ENCODE assay signal across 9 cellular contexts in the genomic region with DNA sequence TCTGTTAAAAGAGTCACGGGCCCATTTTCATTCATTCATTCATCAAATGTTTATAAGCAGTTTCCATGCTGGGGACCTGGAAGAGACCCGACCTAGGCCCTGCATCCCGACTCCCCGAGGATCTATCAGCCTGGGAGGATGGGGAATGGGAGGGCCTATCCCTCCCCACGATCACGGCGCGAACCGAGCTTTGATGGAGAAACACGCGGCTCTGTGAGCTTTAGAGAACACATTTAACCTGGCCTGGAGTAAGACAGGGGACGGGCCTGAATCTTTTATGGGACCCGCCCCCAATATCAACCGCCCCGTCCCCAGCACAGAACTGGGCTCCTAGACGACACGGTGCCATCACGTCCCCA. TPM values are rescaled to one million over a fixed set of nuclear protein-coding genes. Genes with fewer than 3 reads are reported as not detected.
A peak's percentile ranks its signal among the peaks of the same experiment; 100 is the strongest.
DNase-seq lines count a peak whose midpoint lies in the region; ATAC-seq, FAIRE-seq and TF ChIP-seq lines count a peak whose summit lies in the region.
"Had no signal": no experiment of that assay in that cellular context is flagged by ENCODE, and none has a peak within 500 bp of the region (broad histone marks: within the 10 kb centered on the region; RNA-seq: fewer than 3 reads in every experiment).

No MANE protein-coding gene starts in this region.

- peak overlapping the region; percentile 80 for H3K4me2 ChIP-seq in astrocyte (ENCODE audit: low read length)

- H3K4me1 Mint-ChIP-seq in activated naive CD4-positive, alpha-beta T cell treated with anti-CD3 and anti-CD28 coated beads for 36 hours (ENCODE audit: low read depth): peaks cover 18% of the 10 kb centered on the region
- H3K4me1 Mint-ChIP-seq in astrocyte (ENCODE audit: low read depth, unreplicated experiment) (peaks cover 14% of the 10 kb centered on the region), type B pancreatic cell (ENCODE audit: unreplicated experiment) (peaks cover 16% of the 10 kb centered on the region)

- H3K36me3 Mint-ChIP-seq in activated naive CD4-positive, alpha-beta T cell treated with anti-CD3 and anti-CD28 coated beads for 36 hours (ENCODE audit: low read depth): no peaks in the 10 kb centered on the region
- H3K36me3 Mint-ChIP-seq in astrocyte (ENCODE audit: low read depth, unreplicated experiment) (no peaks in the 10 kb centered on the region), type B pancreatic cell (no peaks in the 10 kb centered on the region)

- H3K4me3 ChIP-seq in astrocyte (ENCODE audit: insufficient read depth, low read depth, low read length) (peak overlapping the region; percentile 44), lower lobe of right lung (peak overlapping the region; percentile 48)

- H3K9me3 ChIP-seq in astrocyte (ENCODE audit: insufficient read depth, low read depth, low read length): no peaks in the 10 kb centered on the region
- H3K9me3 ChIP-seq in lower lobe of right lung: no peaks in the 10 kb centered on the region

- peak overlapping the region; percentile 84 for H3K4me3 Mint-ChIP-seq in activated naive CD4-positive, alpha-beta T cell treated with anti-CD3 and anti-CD28 coated beads for 36 hours
- H3K4me3 Mint-ChIP-seq in astrocyte (ENCODE audit: unreplicated experiment) (peak overlapping the region; percentile 83), type B pancreatic cell (peak overlapping the region; percentile 91)

- TF ChIP-seq POLR2A in erythroblast (IDR thresholded peaks at IDR 0.05; ENCODE audit: low read length): no peak

- no peak for ATAC-seq in lower lobe of right lung
- ATAC-seq in HG03442 (IDR thresholded peaks at IDR 0.05; ENCODE audit: unreplicated experiment): no peak
- no peak for ATAC-seq in GM18517 (IDR thresholded peaks at IDR 0.05; ENCODE audit: unreplicated experiment)

- no peaks in the 10 kb centered on the region for H3K36me3 ChIP-seq in astrocyte (ENCODE audit: insufficient read depth, low read length)
- no peaks in the 10 kb centered on the region for H3K36me3 ChIP-seq in lower lobe of right lung

- no peak for FAIRE-seq in astrocyte (lab: Jason Lieb, UNC)

- DNase-seq in activated naive CD4-positive, alpha-beta T cell treated with anti-CD3 and anti-CD28 coated beads for 36 hours: no peak
- no peak for DNase-seq in activated naive CD4-positive, alpha-beta T cell treated with anti-CD3 and anti-CD28 coated beads, Interleukin-2, amount 50 U/mL, for 16 hours
- DNase-seq in astrocyte (ENCODE audit: low read depth): no peak
- DNase-seq in lower lobe of right lung: no peak
- DNase-seq in type B pancreatic cell (ENCODE audit: extremely low spot score, unreplicated experiment): no peak
- DNase-seq in erythroblast (lab: John Stamatoyannopoulos, UW): no peak

- peak overlapping the region; percentile 76 for H2AFZ ChIP-seq in astrocyte (ENCODE audit: low read depth, low read length)

- peaks cover 30% of the 10 kb centered on the region for H4K20me1 ChIP-seq in astrocyte (ENCODE audit: insufficient read depth, low read length)

- peaks cover 2% of the 10 kb centered on the region for H3K27me3 ChIP-seq in astrocyte (ENCODE audit: insufficient read depth, low read length)
- H3K27me3 ChIP-seq in lower lobe of right lung (ENCODE audit: low read depth): no peaks in the 10 kb centered on the region

- H3K27ac ChIP-seq in astrocyte (ENCODE audit: low read depth, low read length): peak overlapping the region; percentile 7
- H3K27ac ChIP-seq in lower lobe of right lung: no peak overlapping the region

- no peaks in the 10 kb centered on the region for H3K9me3 Mint-ChIP-seq in activated naive CD4-positive, alpha-beta T cell treated with anti-CD3 and anti-CD28 coated beads for 36 hours
- H3K9me3 Mint-ChIP-seq in astrocyte (ENCODE audit: unreplicated experiment) (no peaks in the 10 kb centered on the region), type B pancreatic cell (no peaks in the 10 kb centered on the region)

- H3K9ac ChIP-seq in astrocyte (ENCODE audit: low read length): no peak overlapping the region

- TF ChIP-seq CTCF in astrocyte (IDR thresholded peaks at IDR 0.05; ENCODE audit: insufficient read depth, low read depth, low read length) (no peak), lower lobe of right lung (IDR thresholded peaks at IDR 0.05) (no peak), type B pancreatic cell (conservative IDR thresholded peaks at IDR 0.05) (no peak)

- H3K4me1 ChIP-seq in astrocyte (ENCODE audit: insufficient read depth, low read length): peaks cover 11% of the 10 kb centered on the region
- H3K4me1 ChIP-seq in lower lobe of right lung: peaks cover 30% of the 10 kb centered on the region

- peaks cover 6% of the 10 kb centered on the region for H3K27me3 Mint-ChIP-seq in activated naive CD4-positive, alpha-beta T cell treated with anti-CD3 and anti-CD28 coated beads for 36 hours (ENCODE audit: low read depth)
- peaks cover 18% of the 10 kb centered on the region for H3K27me3 Mint-ChIP-seq in astrocyte (ENCODE audit: low read depth, unreplicated experiment)
- peaks cover 27% of the 10 kb centered on the region for H3K27me3 Mint-ChIP-seq in type B pancreatic cell

- CTCF ChIA-PET in activated naive CD4-positive, alpha-beta T cell treated with anti-CD3 and anti-CD28 coated beads for 36 hours (lab: Charles Lee): interaction anchor here (0.8 to 1.3 kb wide), 3 partner anchors 24 to 261 kb away, joined by 4 to 5 read pairs (median 4); no protein-coding TSS in a partner anchor

- peak overlapping the region; percentile 68 for H3K27ac Mint-ChIP-seq in activated naive CD4-positive, alpha-beta T cell treated with anti-CD3 and anti-CD28 coated beads for 36 hours
- H3K27ac Mint-ChIP-seq in astrocyte (ENCODE audit: unreplicated experiment) (peak overlapping the region; percentile 81), type B pancreatic cell (peak overlapping the region; percentile 87)

- H3K79me2 ChIP-seq in astrocyte (ENCODE audit: insufficient read depth, low read length): peaks cover 3% of the 10 kb centered on the region

- intact Hi-C loops in activated naive CD4-positive, alpha-beta T cell treated with anti-CD3 and anti-CD28 coated beads for 36 hours (cut with micrococcal nuclease): loop anchor here (1.0 kb wide), 6 partner anchors 22 to 221 kb away; a partner anchor contains a TSS
- intact Hi-C loops in lower lobe of right lung (cut with DNase I): no loop called here

RNA-seq across cellular contexts. Expression of a gene that starts 0.9 kb away (rescaled TPM):
- total RNA-seq in activated naive CD4-positive, alpha-beta T cell treated with anti-CD3 and anti-CD28 coated beads for 36 hours: 1 to 10 TPM; 5.2 TPM
- total RNA-seq in astrocyte (22.1 and 25.7 TPM in 2 replicates), lower lobe of right lung (11.7 TPM), type B pancreatic cell (ENCODE audit: low replicate concordance) (11.7 and 19.0 TPM in 2 replicates)

RNA-seq across cellular contexts. Expression of a gene that starts 45.0 kb away (rescaled TPM):
- under 1 TPM; 0.07 to 0.12 TPM for total RNA-seq in activated naive CD4-positive, alpha-beta T cell treated with anti-CD3 and anti-CD28 coated beads for 36 hours
- 0.55 and 1.3 TPM in 2 replicates for total RNA-seq in astrocyte
- total RNA-seq in lower lobe of right lung: 2.5 TPM
- total RNA-seq in type B pancreatic cell (ENCODE audit: low replicate concordance): 8.5 and 10.9 TPM in 2 replicates
- total RNA-seq: glomerular endothelial cell had no signal

RNA-seq across cellular contexts. Expression of a gene that starts 59.2 kb away (rescaled TPM):
- not detected for total RNA-seq in activated naive CD4-positive, alpha-beta T cell treated with anti-CD3 and anti-CD28 coated beads for 36 hours
- total RNA-seq in astrocyte: 6.5 and 6.6 TPM in 2 replicates
- total RNA-seq in lower lobe of right lung: 6.6 TPM
- total RNA-seq in type B pancreatic cell (ENCODE audit: low replicate concordance): 4.3 and 7.4 TPM in 2 replicates
